Comparison of ENCODE assay signal across 8 cellular contexts in genomic region chr1:2391385-2392070, GRCh38.
A peak's percentile ranks its signal among the peaks of the same experiment; 100 is the strongest.
DNase-seq lines count a peak whose midpoint lies in the region; ATAC-seq, FAIRE-seq and TF ChIP-seq lines count a peak whose summit lies in the region.

Gene MORN1, minus strand, starts transcription at chr1:2391554. Its CDS starts 21 bp downstream, at chr1:2391533.
Gene RER1, plus strand, starts transcription at chr1:2391841. Its CDS starts 3,950 bp downstream, at chr1:2395791.

- FAIRE-seq in islet of Langerhans (lab: Jason Lieb, UNC) = peak; percentile 88

- TF ChIP-seq POLR2A in GM19099 (IDR thresholded peaks at IDR 0.05; ENCODE audit: extremely low read depth, insufficient read length, low read depth) = peak; percentile 93

- peak; percentile 98 for DNase-seq in AML-193 (lab: John Stamatoyannopoulos, UW)
- peak; percentile 98 for DNase-seq in NCI-H446 treated with DMSO at 0.1 percent for 48 hours (lab: John Stamatoyannopoulos, UW)
- DNase-seq in activated CD4-positive, CD25-positive, alpha-beta regulatory T cell treated with anti-CD3 and anti-CD28 coated beads, Interleukin-2, amount 50 U/mL, for 72 hours = peak; percentile 98
- DNase-seq in cerebellar nuclear complex (lab: John Stamatoyannopoulos, UW) = peak; percentile 78 to 92
- peak; percentile 96 to 97 for DNase-seq in stimulated activated CD4-positive, alpha-beta T cell treated with anti-CD3 and anti-CD28 coated beads, Interleukin-12 subunit alpha, Interleukin-12 subunit beta, amount 100 ng/mL, for 24 hours (ENCODE audit: low read depth in 2 of 2)

- ATAC-seq in HG03378 (IDR thresholded peaks at IDR 0.05; ENCODE audit: unreplicated experiment) = peak; percentile 76

Comparison
In these comparisons a context has a peak if more than half of its experiments do, and no peak if none do; other contexts are left out.
1. Peak in every context shown above with its lines: DNase-seq and ATAC-seq.